Comparison of ENCODE assay signal across 11 cellular contexts in the genomic region with DNA sequence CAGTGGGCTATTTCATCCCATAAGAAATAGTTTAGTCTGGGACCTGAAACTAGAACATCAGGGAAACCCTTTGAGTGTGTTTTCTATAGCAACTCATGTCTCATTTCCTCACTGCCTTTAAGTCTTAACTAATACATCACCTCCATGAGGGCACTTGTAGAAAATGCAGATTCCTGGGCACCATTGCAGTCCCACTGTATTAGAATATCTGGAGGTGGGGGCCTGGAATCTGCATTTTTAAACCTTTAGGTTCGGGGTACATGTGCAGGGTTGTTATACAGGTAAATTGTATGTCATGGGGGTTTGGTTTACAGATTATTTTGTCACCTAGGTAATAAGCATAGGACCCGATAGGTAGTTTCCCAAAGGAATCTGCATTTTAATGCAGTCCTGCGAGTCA.
"Had no signal": no experiment of that assay in that cellular context is flagged by ENCODE, and none has a peak within 500 bp of the region (broad histone marks: within the 10 kb centered on the region; RNA-seq: fewer than 3 reads in every experiment).

No MANE protein-coding gene starts in this region.

- ATAC-seq: GM23338, HCT116 had no signal

- H3K27ac ChIP-seq: GM23248 had no signal

- DNase-seq: GM23248, GOT3, H7, H9, HCEC 1CT, HFFc6 had no signal

- H3K9ac ChIP-seq: GM23248 had no signal

- H3K4me3 ChIP-seq: GM23248, GM23338, HAP-1 had no signal

- H2AFZ ChIP-seq: GM23248, GM23338 had no signal

- H3K4me1 ChIP-seq: HAP-1 had no signal

- H3K9me3 ChIP-seq: HAP-1 had no signal

- H3K4me2 ChIP-seq: GM23338 had no signal

- H3K36me3 ChIP-seq: HAP-1 had no signal

- FAIRE-seq: H1, H54 had no signal
